ENCODE assay signal across 8 cellular contexts in genomic region chrX:135521405-135522131, GRCh38. TPM values are rescaled to one million over a fixed set of nuclear protein-coding genes. Genes with fewer than 3 reads are reported as not detected.
DNase-seq lines count a peak whose midpoint lies in the region; ATAC-seq and TF ChIP-seq lines count a peak whose summit lies in the region.

No MANE protein-coding gene starts in this region.

- H3K27ac ChIP-seq in A673 (ENCODE audit: low read depth, low read length, poor library complexity, severe bottlenecking) (peak overlapping the region; percentile 87), mammary epithelial cell (ENCODE audit: insufficient read depth, low read depth, low read length) (peak overlapping the region; percentile 98)

- CTCF ChIA-PET in A673 (lab: Charles Lee), result interaction anchor here (0.6 kb wide), 1 partner anchor 41 kb away, joined by 5 read pairs; no protein-coding TSS in a partner anchor
- CTCF ChIA-PET in mammary epithelial cell (lab: Charles Lee; ENCODE audit: low non-redundant PET), result no interaction called here

- ATAC-seq in GM18861 (IDR thresholded peaks at IDR 0.05; ENCODE audit: unreplicated experiment), result peak; percentile 31
- peak; percentile 45 for ATAC-seq in HG03097 (IDR thresholded peaks at IDR 0.05; ENCODE audit: low FRiP score, unreplicated experiment)

- no peaks in the 10 kb centered on the region for H3K9me3 ChIP-seq in A673 (ENCODE audit: low read depth, low read length, poor library complexity, severe bottlenecking)
- H3K9me3 ChIP-seq in mammary epithelial cell (replicated peaks; ENCODE audit: insufficient read depth, low read length), result no peaks in the 10 kb centered on the region

- H3K9ac ChIP-seq in mammary epithelial cell (ENCODE audit: insufficient read depth, low read length), result peak overlapping the region; percentile 94

- H4K20me1 ChIP-seq in mammary epithelial cell (ENCODE audit: insufficient read depth, low read length), result no peaks in the 10 kb centered on the region

- H3K36me3 ChIP-seq in A673 (ENCODE audit: insufficient read depth, low read length, poor library complexity, severe bottlenecking), result no peaks in the 10 kb centered on the region
- H3K36me3 ChIP-seq in mammary epithelial cell (ENCODE audit: insufficient read depth, low read length), result no peaks in the 10 kb centered on the region

- H3K4me2 ChIP-seq in mammary epithelial cell (ENCODE audit: insufficient read depth, low read depth, low read length), result peak overlapping the region; percentile 83

- WGBS in mammary epithelial cell (ENCODE audit: low coverage, missing lambda C conversion rate), result 25% methylated on average over 6 of the region's 73 CpGs

- dilution Hi-C loops in mammary epithelial cell (cut with HindIII; ENCODE audit: low sequenced_read_pairs), result no loop called here

- POLR2A ChIA-PET in A673 (lab: Charles Lee; ENCODE audit: low non-redundant PET), result no interaction called here

- TF ChIP-seq CTCF in A673 (conservative IDR thresholded peaks at IDR 0.05; ENCODE audit: low read depth, low read length) (no peak), WI38 (IDR thresholded peaks at IDR 0.05; ENCODE audit: low read depth, low read length) (no peak), mammary epithelial cell (conservative IDR thresholded peaks at IDR 0.05 in 1 of 2, IDR thresholded peaks at IDR 0.05 in 1 of 2; ENCODE audit: extremely low read depth in 1 of 2, insufficient read depth in 1 of 2, low read depth in 1 of 2, low read length in 2 of 2) (no peak)

- peak overlapping the region; percentile 68 for H2AFZ ChIP-seq in mammary epithelial cell (ENCODE audit: low read depth, low read length)

- in situ Hi-C loops in mammary epithelial cell (cut with MboI; ENCODE audit: low sequenced_read_pairs in 2 of 2), result no loop called here

- H3K4me3 ChIP-seq in A673 (ENCODE audit: low read depth, low read length, poor library complexity, severe bottlenecking) (peak overlapping the region; percentile 78), WI38 (ENCODE audit: low read depth, low read length) (peak overlapping the region; percentile 67), mammary epithelial cell (replicated peaks in 1 of 3; ENCODE audit: insufficient read depth in 1 of 3, low read depth in 2 of 3, low read length in 3 of 3) (peak overlapping the region; percentile 52 to 64 (median 58))

- intact Hi-C loops in A673 (cut with micrococcal nuclease; ENCODE audit: unreplicated experiment), result no loop called here
- intact Hi-C loops in mammary epithelial cell (cut with micrococcal nuclease), result loop anchor here (1.0 to 5.0 kb wide), 2 partner anchors 10 to 466 kb away; partner anchors contain the start of gene SLC9A6

- H3K27me3 ChIP-seq in A673 (replicated peaks; ENCODE audit: insufficient read depth, low read depth, low read length, poor library complexity) (peaks cover 3% of the 10 kb centered on the region), mammary epithelial cell (ENCODE audit: insufficient read depth, low read length) (no peaks in the 10 kb centered on the region)

- BruUV-seq in A673 (replicated peaks; lab: Mats Ljungman, UMichigan) (no TSS peak), mammary epithelial cell (replicated peaks; lab: Mats Ljungman, UMichigan) (TSS peak; percentile 72)

- H3K4me1 ChIP-seq in A673 (ENCODE audit: insufficient read depth, low read length, poor library complexity, severe bottlenecking) (no peaks in the 10 kb centered on the region), mammary epithelial cell (ENCODE audit: insufficient read depth, low read length) (no peaks in the 10 kb centered on the region)

- DNase-seq in A673 (ENCODE audit: low spot score) (peak; percentile 92), NCI-H2196 (lab: John Stamatoyannopoulos, UW; ENCODE audit: unreplicated experiment) (peak; percentile 72), mammary epithelial cell (peak; percentile 83), iris pigment epithelial cell (ENCODE audit: low read depth) (peak; percentile 93)
- peak; percentile 70 for DNase-seq in stimulated activated CD4-positive, alpha-beta T cell treated with anti-CD3 and anti-CD28 coated beads, Interleukin-12 subunit alpha, Interleukin-12 subunit beta, amount 100 ng/mL, for 4 hours

- H3K79me2 ChIP-seq in mammary epithelial cell (ENCODE audit: insufficient read depth, low read length), result peaks cover 12% of the 10 kb centered on the region

RNA-seq across cellular contexts. Expression of gene INTS6L, which starts 1.1 kb away (rescaled TPM):
- 11.7 and 14.4 TPM in 2 replicates for total RNA-seq in A673 (2021)
- total RNA-seq in mammary epithelial cell, result 10 to 100 TPM; 13.5 to 15.3 TPM
- polyA plus RNA-seq in mammary epithelial cell, result 6.1 TPM
- 1.7 TPM for polyA minus RNA-seq in mammary epithelial cell

Comparison
In these comparisons a context has a peak if more than half of its experiments do, and no peak if none do; other contexts are left out.
1. Peak in every context shown above with its lines: DNase-seq, ATAC-seq, H3K4me3 ChIP-seq and H3K27ac ChIP-seq.